8 cellular contexts compared by ENCODE assay signal in genomic region chr14:26216797-26217196, GRCh38.
"Had no signal": no experiment of that assay in that cellular context is flagged by ENCODE, and none has a peak within 500 bp of the region (broad histone marks: within the 10 kb centered on the region; RNA-seq: fewer than 3 reads in every experiment).

No MANE protein-coding gene starts in this region.

- H3K4me1 ChIP-seq: HAP-1 had no signal

- H3K9me3 Mint-ChIP-seq: GM23338 had no signal

- H3K9me3 ChIP-seq: HAP-1 had no signal

- H3K4me3 ChIP-seq: GM23338, HAP-1, K562 had no signal

- H3K27ac Mint-ChIP-seq: GM23338, HFFc6 had no signal

- H3K4me2 ChIP-seq: GM23338 had no signal

- DNase-seq: H7, HFFc6, IMR-90, KG1 had no signal

- ATAC-seq: GM23338, HCT116, K562 had no signal

- H3K4me3 Mint-ChIP-seq: GM23338, HFFc6 had no signal

- H2AFZ ChIP-seq: GM23338 had no signal

- H3K36me3 ChIP-seq: HAP-1 had no signal
